ENCODE assay signal across 10 cellular contexts in the genomic region with DNA sequence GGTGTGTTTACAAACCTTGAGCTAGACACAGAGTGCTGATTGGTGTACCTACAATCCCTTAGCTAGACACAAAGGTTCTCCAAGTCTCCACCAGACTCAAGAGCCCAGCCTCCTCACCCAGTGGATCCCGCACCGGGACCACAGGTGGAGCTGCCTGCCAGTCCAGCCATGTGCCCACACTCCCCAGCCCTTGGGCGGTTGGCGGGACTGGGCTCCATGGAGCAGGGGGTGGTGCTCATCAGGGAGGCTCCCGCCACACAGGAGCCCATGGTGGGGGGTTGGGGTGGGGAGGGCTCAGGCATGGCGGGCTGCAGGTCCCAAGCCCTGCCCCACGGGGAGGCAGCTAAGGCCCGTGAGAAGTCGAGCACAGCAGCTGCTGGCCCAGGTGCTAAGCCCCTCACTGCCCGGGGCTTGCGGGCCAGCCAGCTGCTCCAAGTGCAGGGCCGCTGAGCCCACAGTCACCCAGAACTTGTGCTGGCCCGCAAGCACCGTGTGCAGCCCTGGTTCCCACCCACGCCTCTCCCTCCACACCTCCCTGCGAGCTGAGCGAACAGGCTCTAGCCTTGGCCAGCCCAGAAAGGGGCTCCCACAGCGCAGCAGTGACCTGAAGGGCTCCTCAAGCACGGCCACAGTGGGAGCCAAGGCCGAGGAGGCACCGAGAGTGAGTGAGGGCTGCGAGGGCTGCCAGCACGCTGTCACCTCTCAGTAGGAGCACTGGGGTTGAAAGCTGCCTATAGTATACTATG. TPM values are rescaled to one million over a fixed set of nuclear protein-coding genes. Genes with fewer than 3 reads are reported as not detected.
"Had no signal": no experiment of that assay in that cellular context is flagged by ENCODE, and none has a peak within 500 bp of the region (broad histone marks: within the 10 kb centered on the region; RNA-seq: fewer than 3 reads in every experiment).

No MANE protein-coding gene starts in this region.

- H3K27ac ChIP-seq: HL-60 had no signal

- DNase-seq: H9, HFFc6 had no signal

- H3K4me3 Mint-ChIP-seq: GM23338, H9, HFFc6, IgD-negative memory B cell had no signal

- H3K9me3 Mint-ChIP-seq: HFFc6 had no signal

- H3K4me3 ChIP-seq: GM23338 had no signal

- H3K27ac Mint-ChIP-seq: GM23338, H9, HFFc6, IgD-negative memory B cell had no signal

- H2AFZ ChIP-seq: GM23338 had no signal

- FAIRE-seq: H1, H54, HepG2 had no signal

- H3K4me2 ChIP-seq: GM23338 had no signal

- ATAC-seq: GM23338, HCT116, HepG2 had no signal

- H3K27me3 Mint-ChIP-seq: IgD-negative memory B cell had no signal

RNA-seq across cellular contexts. Expression of a gene that starts 43.7 kb away (rescaled TPM):
- total RNA-seq: HepG2, HT1080 had no signal
- polyA plus RNA-seq: HepG2, IgD-negative memory B cell had no signal
